ENCODE assay signal across 8 cellular contexts in genomic region chr1:212609701-212610574, GRCh38. TPM values are rescaled to one million over a fixed set of nuclear protein-coding genes. Genes with fewer than 3 reads are reported as not detected.
DNase-seq lines count a peak whose midpoint lies in the region; ATAC-seq and TF ChIP-seq lines count a peak whose summit lies in the region.

No MANE protein-coding gene starts in this region.

- TF ChIP-seq CTCF in RWPE1 (conservative IDR thresholded peaks at IDR 0.05; ENCODE audit: low read depth) (no peak), prostate gland (IDR thresholded peaks at IDR 0.05) (no peak)

- H3K27me3 Mint-ChIP-seq in activated CD4-positive, alpha-beta T cell treated with anti-CD3 and anti-CD28 coated beads, Interleukin-2, amount 10 ng/mL, durations not matched to agents 7 days and 5 days: peaks cover 24% of the 10 kb centered on the region

- no peaks in the 10 kb centered on the region for H3K27me3 ChIP-seq in prostate gland (replicated peaks; ENCODE audit: insufficient read depth)

- peak overlapping the region; percentile 49 to 72 for H3K4me3 ChIP-seq in prostate gland

- H3K9me3 ChIP-seq in prostate gland: no peaks in the 10 kb centered on the region

- ATAC-seq in GM19452 (IDR thresholded peaks at IDR 0.05; ENCODE audit: unreplicated experiment) (no peak), HG02938 (IDR thresholded peaks at IDR 0.05; ENCODE audit: unreplicated experiment) (no peak)

- peaks cover 73% of the 10 kb centered on the region for H3K4me1 Mint-ChIP-seq in activated CD4-positive, alpha-beta T cell treated with anti-CD3 and anti-CD28 coated beads, Interleukin-2, amount 10 ng/mL, durations not matched to agents 7 days and 5 days

- DNase-seq in activated CD4-positive, alpha-beta T cell treated with anti-CD3 and anti-CD28 coated beads, Interleukin-2, amount 10 ng/mL, durations not matched to agents 7 days and 5 days: no peak
- DNase-seq in activated CD4-positive, alpha-beta T cell treated with anti-CD3 and anti-CD28 coated beads, Interleukin-2, amount 50 U/mL, for 1 hour: no peak
- DNase-seq in RWPE1 (ENCODE audit: low spot score): no peak
- DNase-seq in erythroblast (lab: John Stamatoyannopoulos, UW): peak; percentile 62 to 83
- peak; percentile 21 for DNase-seq in prostate gland (ENCODE audit: low spot score)
- no peak for DNase-seq in ecto neural progenitor cell (ENCODE audit: low spot score)

- H3K36me3 Mint-ChIP-seq in activated CD4-positive, alpha-beta T cell treated with anti-CD3 and anti-CD28 coated beads, Interleukin-2, amount 10 ng/mL, durations not matched to agents 7 days and 5 days (ENCODE audit: low read depth): peaks cover 15% of the 10 kb centered on the region

- POLR2A ChIA-PET in activated CD4-positive, alpha-beta T cell treated with anti-CD3 and anti-CD28 coated beads, Interleukin-2, amount 10 ng/mL, durations not matched to agents 7 days and 5 days (lab: Charles Lee): no interaction called here
- POLR2A ChIA-PET in RWPE1 (lab: Yijun Ruan, JAX; ENCODE audit: low non-redundant PET): no interaction called here

- TF ChIP-seq POLR2A in erythroblast (IDR thresholded peaks at IDR 0.05; ENCODE audit: low read length) (peak; percentile 22), prostate gland (IDR thresholded peaks at IDR 0.05) (no peak)

- H3K4me3 Mint-ChIP-seq in activated CD4-positive, alpha-beta T cell treated with anti-CD3 and anti-CD28 coated beads, Interleukin-2, amount 10 ng/mL, durations not matched to agents 7 days and 5 days: peak overlapping the region; percentile 93

- intact Hi-C loops in prostate gland (cut with DNase I): loop anchor here (5.0 kb wide), 1 partner anchor 133 kb away; no protein-coding TSS in a partner anchor

- H3K27ac Mint-ChIP-seq in activated CD4-positive, alpha-beta T cell treated with anti-CD3 and anti-CD28 coated beads, Interleukin-2, amount 10 ng/mL, durations not matched to agents 7 days and 5 days: peak overlapping the region; percentile 82

- H3K9me3 Mint-ChIP-seq in activated CD4-positive, alpha-beta T cell treated with anti-CD3 and anti-CD28 coated beads, Interleukin-2, amount 10 ng/mL, durations not matched to agents 7 days and 5 days: no peaks in the 10 kb centered on the region

- peaks cover 4% of the 10 kb centered on the region for H3K4me1 ChIP-seq in prostate gland (replicated peaks)

- 29% methylated on average over 18 of the region's 20 CpGs for WGBS in prostate gland

- no peaks in the 10 kb centered on the region for H3K36me3 ChIP-seq in prostate gland

- CTCF ChIA-PET in activated CD4-positive, alpha-beta T cell treated with anti-CD3 and anti-CD28 coated beads, Interleukin-2, amount 10 ng/mL, durations not matched to agents 7 days and 5 days (lab: Charles Lee): interaction anchor here (0.8 to 1.0 kb wide), 2 partner anchors 90 to 133 kb away, joined by 3 to 5 read pairs; no protein-coding TSS in a partner anchor
- CTCF ChIA-PET in RWPE1 (lab: Yijun Ruan, JAX): interaction anchor here (0.6 to 1.9 kb wide), 5 partner anchors 36 to 360 kb away, joined by 3 to 17 read pairs (median 3); no protein-coding TSS in a partner anchor

- peak overlapping the region; percentile 91 for H3K27ac ChIP-seq in RWPE1
- peak overlapping the region; percentile 97 to 99 for H3K27ac ChIP-seq in prostate gland

RNA-seq across cellular contexts. Expression of gene ATF3, which starts 1.4 kb away (rescaled TPM):
- 10 to 100 TPM; 10.0 to 13.0 TPM for total RNA-seq in activated CD4-positive, alpha-beta T cell treated with anti-CD3 and anti-CD28 coated beads, Interleukin-2, amount 10 ng/mL, durations not matched to agents 7 days and 5 days
- total RNA-seq in prostate gland: 10 to 100 TPM in 1 of 2 donors, 1 to 10 TPM in 1; 6.0 to 14.8 TPM

Comparison
In these comparisons a context has a peak if more than half of its experiments do, and no peak if none do; other contexts are left out.
1. DNase-seq: peak in erythroblast (2 of 2) and prostate gland (single experiment); none in activated CD4-positive, alpha-beta T cell treated with anti-CD3 and anti-CD28 coated beads, Interleukin-2, amount 10 ng/mL, durations not matched to agents 7 days and 5 days (single experiment), activated CD4-positive, alpha-beta T cell treated with anti-CD3 and anti-CD28 coated beads, Interleukin-2, amount 50 U/mL, for 1 hour (single experiment), RWPE1 (single experiment) and ecto neural progenitor cell (single experiment).